9 cellular contexts compared by ENCODE assay signal in genomic region chr10:24513155-24513554, GRCh38.
A peak's percentile ranks its signal among the peaks of the same experiment; 100 is the strongest.
DNase-seq lines count a peak whose midpoint lies in the region; ATAC-seq and TF ChIP-seq lines count a peak whose summit lies in the region.
"Had no signal": no experiment of that assay in that cellular context is flagged by ENCODE, and none has a peak within 500 bp of the region (broad histone marks: within the 10 kb centered on the region; RNA-seq: fewer than 3 reads in every experiment).

No MANE protein-coding gene starts in this region.

- no peaks in the 10 kb centered on the region for H3K27me3 ChIP-seq in CD8-positive, alpha-beta T cell (ENCODE audit: insufficient read depth, low read length)

- intact Hi-C loops in CD8-positive, alpha-beta T cell (cut with DNase I, micrococcal nuclease): loop anchor here in 1 of 2 experiments (5.0 kb wide), 1 partner anchor 51 kb away; no protein-coding TSS in a partner anchor

- H3K4me3 Mint-ChIP-seq in CD8-positive, alpha-beta T cell: no peak overlapping the region

- no peak overlapping the region for H3K27ac ChIP-seq in VCaP
- no peak overlapping the region for H3K27ac ChIP-seq in CD8-positive, alpha-beta T cell (ENCODE audit: low read depth, low read length)
- H3K27ac ChIP-seq: epithelial cell of prostate had no signal

- no peaks in the 10 kb centered on the region for H3K4me1 Mint-ChIP-seq in CD8-positive, alpha-beta T cell (ENCODE audit: low read depth)

- no peaks in the 10 kb centered on the region for H3K9me3 ChIP-seq in CD8-positive, alpha-beta T cell (ENCODE audit: low read length)

- TF ChIP-seq CTCF in GM12873 (IDR thresholded peaks at IDR 0.05; ENCODE audit: insufficient read depth, low read depth, low read length, missing control alignments): peak; percentile 28
- TF ChIP-seq CTCF in VCaP (conservative IDR thresholded peaks at IDR 0.05): peak; percentile 60
- TF ChIP-seq CTCF in CD8-positive, alpha-beta T cell (IDR thresholded peaks at IDR 0.05): no peak

- H3K4me3 ChIP-seq in CD8-positive, alpha-beta T cell (ENCODE audit: low read depth, low read length): no peak overlapping the region

- POLR2A ChIA-PET in CD8-positive, alpha-beta T cell (lab: Charles Lee): no interaction called here

- ATAC-seq in HG02884 (IDR thresholded peaks at IDR 0.05; ENCODE audit: unreplicated experiment): no peak
- ATAC-seq in CD8-positive, alpha-beta T cell: no peak

- H3K4me1 ChIP-seq in CD8-positive, alpha-beta T cell (ENCODE audit: insufficient read depth, low read length): no peaks in the 10 kb centered on the region

- peak; percentile 44 for DNase-seq in AG08395 (ENCODE audit: low spot score)
- DNase-seq in iPS-NIHi7 (ENCODE audit: extremely low spot score): peak; percentile 40
- DNase-seq in NCI-H1048 (lab: John Stamatoyannopoulos, UW): no peak
- DNase-seq in 8988T: no peak
- DNase-seq in CD8-positive, alpha-beta T cell: no peak

- H3K27ac Mint-ChIP-seq in CD8-positive, alpha-beta T cell: no peak overlapping the region

- H3K9me3 Mint-ChIP-seq in CD8-positive, alpha-beta T cell: no peaks in the 10 kb centered on the region

- no peaks in the 10 kb centered on the region for H3K36me3 ChIP-seq in CD8-positive, alpha-beta T cell (ENCODE audit: insufficient read depth, low read length)

- H3K36me3 Mint-ChIP-seq in CD8-positive, alpha-beta T cell: no peaks in the 10 kb centered on the region

- H3K27me3 Mint-ChIP-seq in CD8-positive, alpha-beta T cell (ENCODE audit: low read depth): peaks cover 7% of the 10 kb centered on the region

- CTCF ChIA-PET in CD8-positive, alpha-beta T cell (lab: Charles Lee): interaction anchor here (0.6 kb wide), 1 partner anchor 119 kb away, joined by 6 read pairs; no protein-coding TSS in a partner anchor

Comparison
In these comparisons a context has a peak if more than half of its experiments do, and no peak if none do; other contexts are left out.
1. DNase-seq: peak in AG08395 (single experiment) and iPS-NIHi7 (single experiment); none in NCI-H1048 (single experiment), 8988T (single experiment) and CD8-positive, alpha-beta T cell (0 of 7).